ENCODE assay signal across 1 cellular context in the genomic region with DNA sequence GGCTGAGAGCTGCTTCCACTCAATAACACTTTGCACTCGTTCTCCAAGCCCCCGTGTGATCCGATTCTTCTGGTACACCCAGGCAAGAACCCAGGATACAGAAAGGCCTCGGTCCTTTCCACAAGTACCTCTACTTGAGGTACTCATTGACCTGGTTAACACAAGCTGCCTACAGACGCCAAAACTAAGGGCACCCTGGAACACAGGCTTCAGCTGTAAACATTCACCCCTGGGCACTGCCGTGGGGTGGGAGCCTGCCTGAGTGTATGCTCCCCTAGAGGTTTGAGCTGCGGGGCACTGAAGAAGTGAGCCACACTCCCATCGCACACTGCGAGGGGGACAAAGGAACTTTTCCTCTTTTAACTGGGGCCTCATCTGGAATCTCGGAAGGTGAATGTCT.
TF ChIP-seq lines count a peak whose summit lies in the region.

No MANE protein-coding gene starts in this region.

TF ChIP-seq in SK-N-SH treated with all-trans-retinoic acid at 6 μM for 48 hours, 23 proteins besides CTCF, POLR2A, EP300 and RAD21 (continued from another document):
- TF ChIP-seq TOX (CRISPR knock-in tag; IDR thresholded peaks at IDR 0.05; ENCODE audit: borderline replicate concordance) (no peak), RARB (CRISPR knock-in tag; IDR thresholded peaks at IDR 0.05) (no peak), TCF4 (CRISPR knock-in tag; IDR thresholded peaks at IDR 0.05; ENCODE audit: borderline replicate concordance) (no peak)
- TF ChIP-seq, protein P1, sequence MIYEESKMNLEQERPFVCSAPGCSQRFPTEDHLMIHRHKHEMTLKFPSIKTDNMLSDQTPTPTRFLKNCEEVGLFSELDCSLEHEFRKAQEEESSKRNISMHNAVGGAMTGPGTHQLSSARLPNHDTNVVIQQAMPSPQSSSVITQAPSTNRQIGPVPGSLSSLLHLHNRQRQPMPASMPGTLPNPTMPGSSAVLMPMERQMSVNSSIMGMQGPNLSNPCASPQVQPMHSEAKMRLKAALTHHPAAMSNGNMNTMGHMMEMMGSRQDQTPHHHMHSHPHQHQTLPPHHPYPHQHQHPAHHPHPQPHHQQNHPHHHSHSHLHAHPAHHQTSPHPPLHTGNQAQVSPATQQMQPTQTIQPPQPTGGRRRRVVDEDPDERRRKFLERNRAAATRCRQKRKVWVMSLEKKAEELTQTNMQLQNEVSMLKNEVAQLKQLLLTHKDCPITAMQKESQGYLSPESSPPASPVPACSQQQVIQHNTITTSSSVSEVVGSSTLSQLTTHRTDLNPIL (CRISPR knock-in tag; IDR thresholded peaks at IDR 0.05; ENCODE audit: low read depth): no peak
TF ChIP-seq in SK-N-SH treated with all-trans-retinoic acid at 6 μM for 48 hours: peak in this region for 0.
